Comparison of ENCODE assay signal across 19 cellular contexts in the genomic region with DNA sequence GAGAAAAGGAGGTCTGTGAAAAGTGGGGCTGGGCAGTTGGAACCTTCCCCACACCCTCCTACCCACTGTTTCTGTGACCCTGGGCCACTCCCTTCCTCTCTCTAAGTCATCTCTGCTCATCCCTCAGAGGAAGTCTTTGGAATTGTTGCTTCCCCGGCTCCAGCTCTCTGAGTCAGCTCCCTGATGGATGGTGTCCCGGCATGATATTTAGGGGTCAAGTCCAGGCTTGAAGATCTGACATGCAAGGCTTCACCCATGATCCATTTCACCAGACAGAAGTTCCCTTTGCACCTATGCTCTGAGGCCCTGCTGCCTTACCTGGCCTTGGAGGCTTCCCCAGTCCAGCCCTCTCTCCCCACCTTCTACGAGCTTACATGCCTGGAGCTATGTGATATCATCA. TPM values are rescaled to one million over a fixed set of nuclear protein-coding genes. Genes with fewer than 3 reads are reported as not detected.
DNase-seq lines count a peak whose midpoint lies in the region; ATAC-seq and TF ChIP-seq lines count a peak whose summit lies in the region.
"Had no signal": no experiment of that assay in that cellular context is flagged by ENCODE, and none has a peak within 500 bp of the region (broad histone marks: within the 10 kb centered on the region; RNA-seq: fewer than 3 reads in every experiment).

No MANE protein-coding gene starts in this region.

- H3K27ac ChIP-seq in BLaER1 treated with 17β-estradiol and CSF1 and Interleukin-3, amounts not matched to agents 10 nM and 100 nM, result no peak overlapping the region

- in situ Hi-C loops in GM13976 (cut with MboI; ENCODE audit: low sequenced_read_pairs, unreplicated experiment), result no loop called here

- no peaks in the 10 kb centered on the region for H3K27me3 Mint-ChIP-seq in osteocyte (ENCODE audit: unreplicated experiment)

- no peaks in the 10 kb centered on the region for H3K36me3 ChIP-seq in BLaER1 treated with 17β-estradiol and CSF1 and Interleukin-3, amounts not matched to agents 10 nM and 100 nM
- no peaks in the 10 kb centered on the region for H3K36me3 ChIP-seq in MG63

- no peak overlapping the region for H3K4me3 ChIP-seq in BLaER1 treated with 17β-estradiol and CSF1 and Interleukin-3, amounts not matched to agents 10 nM and 100 nM
- H3K4me3 ChIP-seq in MG63, result no peak overlapping the region
- H3K4me3 ChIP-seq: GM23338 had no signal

- H3K4me1 Mint-ChIP-seq in osteocyte (ENCODE audit: unreplicated experiment), result peaks cover 21% of the 10 kb centered on the region

- H3K9ac ChIP-seq in BLaER1 treated with 17β-estradiol and CSF1 and Interleukin-3, amounts not matched to agents 10 nM and 100 nM, result no peak overlapping the region

- H3K4me1 ChIP-seq in BLaER1 treated with 17β-estradiol and CSF1 and Interleukin-3, amounts not matched to agents 10 nM and 100 nM, result peaks cover 16 to 61% (median 42%) of the 10 kb centered on the region in 10 experiments

- peak overlapping the region; percentile 50 for H3K27ac Mint-ChIP-seq in osteocyte (ENCODE audit: unreplicated experiment)
- H3K27ac Mint-ChIP-seq: CD4-positive, alpha-beta T cell; GM23338 had no signal

- H3K9me3 ChIP-seq in BLaER1 treated with 17β-estradiol and CSF1 and Interleukin-3, amounts not matched to agents 10 nM and 100 nM (replicated peaks in 1 of 11), result peaks cover 0 to 7% (median 0%) of the 10 kb centered on the region in 11 experiments; a peak in 5 of 22 replicates
- H3K9me3 ChIP-seq in MG63, result no peaks in the 10 kb centered on the region

- H3K36me3 Mint-ChIP-seq in osteocyte (ENCODE audit: unreplicated experiment), result peaks cover 10% of the 10 kb centered on the region

- TF ChIP-seq CTCF in osteocyte (IDR thresholded peaks at IDR 0.05) (no peak), GM13976 (IDR thresholded peaks at IDR 0.05; ENCODE audit: borderline replicate concordance, control extremely low read depth, extremely low read depth, insufficient read depth, missing control alignments) (no peak)

- H3K27me3 ChIP-seq in BLaER1 treated with 17β-estradiol and CSF1 and Interleukin-3, amounts not matched to agents 10 nM and 100 nM, result no peaks in the 10 kb centered on the region
- H3K27me3 ChIP-seq in MG63, result no peaks in the 10 kb centered on the region

- H4K20me1 ChIP-seq in BLaER1 treated with 17β-estradiol and CSF1 and Interleukin-3, amounts not matched to agents 10 nM and 100 nM, result no peaks in the 10 kb centered on the region

- DNase-seq in MG63 (peak; percentile 56), osteocyte (ENCODE audit: extremely low spot score, unreplicated experiment) (no peak), GM13976 (ENCODE audit: low spot score) (no peak)
- no peak for DNase-seq in activated CD8-positive, alpha-beta memory T cell treated with anti-CD3 and anti-CD28 coated beads for 24 hours
- DNase-seq: AML-193; Calu3; CD4-positive, alpha-beta T cell; DMS79; Karpas-422; NCI-H1417; NCI-H1930; NCI-H446; NCI-H69; SHP77 treated with DMSO at 0.1 percent for 48 hours had no signal

- no peak overlapping the region for H3K4me3 Mint-ChIP-seq in osteocyte (ENCODE audit: unreplicated experiment)
- H3K4me3 Mint-ChIP-seq: CD4-positive, alpha-beta T cell; GM23338 had no signal

- ATAC-seq in esophagus mucosa (peak; percentile 92), HG03460 (IDR thresholded peaks at IDR 0.05; ENCODE audit: unreplicated experiment) (no peak)
- ATAC-seq: GM23338 had no signal

- no peaks in the 10 kb centered on the region for H3K9me3 Mint-ChIP-seq in osteocyte (ENCODE audit: unreplicated experiment)
- H3K9me3 Mint-ChIP-seq: CD4-positive, alpha-beta T cell; GM23338 had no signal

- peak overlapping the region in 7 of 11 experiments; percentile 10 to 51 (median 27); a peak in 11 of 22 replicates for H3K4me2 ChIP-seq in BLaER1 treated with 17β-estradiol and CSF1 and Interleukin-3, amounts not matched to agents 10 nM and 100 nM
- H3K4me2 ChIP-seq: GM23338 had no signal

RNA-seq across cellular contexts. Expression of a gene that starts 13.3 kb away (rescaled TPM):
- total RNA-seq in MG63 (2014; rRNA removed; shearing (Covaris generic); ENCODE audit: low replicate concordance), result not detected in 2 replicates
- 1.1 TPM for total RNA-seq in esophagus mucosa
- total RNA-seq in osteocyte, result 8.4 and 11.1 TPM in 2 replicates
- total RNA-seq: A673; Calu3; CD4-positive, alpha-beta T cell had no signal

RNA-seq across cellular contexts. Expression of a gene that starts 19.2 kb away (rescaled TPM):
- 10.1 and 12.0 TPM in 2 replicates for total RNA-seq in MG63 (2014; rRNA removed; shearing (Covaris generic); ENCODE audit: low replicate concordance)
- total RNA-seq in esophagus mucosa, result 21.0 TPM
- 61.2 and 66.5 TPM in 2 replicates for total RNA-seq in osteocyte

RNA-seq across cellular contexts. Expression of a gene that starts 53.3 kb away (rescaled TPM):
- total RNA-seq in MG63 (2014; rRNA removed; shearing (Covaris generic); ENCODE audit: low replicate concordance), result 1.9 and 22.6 TPM in 2 replicates
- total RNA-seq in esophagus mucosa (8.8 TPM), osteocyte (16.9 and 23.1 TPM in 2 replicates)

RNA-seq across cellular contexts. Expression of a gene that starts 53.9 kb away (rescaled TPM):
- 9.5 and 28.6 TPM in 2 replicates for total RNA-seq in MG63 (2014; rRNA removed; shearing (Covaris generic); ENCODE audit: low replicate concordance)
- total RNA-seq in esophagus mucosa (19.6 TPM), osteocyte (29.4 and 31.5 TPM in 2 replicates)
